In the genomic region with DNA sequence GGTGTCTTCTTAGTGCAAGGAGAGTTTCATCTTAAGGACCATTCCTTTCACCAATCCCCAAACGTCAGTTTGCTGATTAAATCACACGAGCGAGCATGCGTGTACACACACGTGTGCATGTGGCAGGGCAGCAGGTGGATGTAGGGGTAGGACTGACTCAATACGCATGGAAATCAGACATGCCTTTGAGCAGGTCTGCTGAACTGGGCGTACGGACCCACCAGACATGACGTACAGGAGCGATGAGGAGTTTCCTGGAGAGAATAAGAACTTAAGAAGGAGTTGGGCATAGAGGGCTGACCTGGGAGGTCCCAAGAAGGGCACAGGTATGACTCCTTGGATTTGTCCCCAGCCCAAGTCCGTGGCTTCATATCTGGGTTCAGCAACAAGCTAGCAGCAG, we compare ENCODE assay signal across 33 cellular contexts.
"Had no signal": no experiment of that assay in that cellular context is flagged by ENCODE, and none has a peak within 500 bp of the region (broad histone marks: within the 10 kb centered on the region; RNA-seq: fewer than 3 reads in every experiment).

No MANE protein-coding gene starts in this region.

- H3K27me3 ChIP-seq: ascending aorta, breast epithelium, cardiac muscle cell, heart right ventricle had no signal

- H3K27ac Mint-ChIP-seq: activated CD4-positive, alpha-beta memory T cell treated with anti-CD3 and anti-CD28 coated beads, Interleukin-2, amount 10 ng/mL, durations not matched to agents 7 days and 5 days; activated CD4-positive, alpha-beta T cell treated with anti-CD3 and anti-CD28 coated beads, Interleukin-2, amount 10 ng/mL, durations not matched to agents 7 days and 5 days; activated naive CD4-positive, alpha-beta T cell treated with anti-CD3 and anti-CD28 coated beads, Interleukin-2, amount 10 ng/mL, durations not matched to agents 7 days and 5 days; activated naive CD4-positive, alpha-beta T cell treated with anti-CD3 and anti-CD28 coated beads, Interleukin-2, amount 50 U/mL, for 72 hours; activated naive CD8-positive, alpha-beta T cell treated with anti-CD3 and anti-CD28 coated beads, Interleukin-2, amount 10 ng/mL, durations not matched to agents 7 days and 5 days; activated T-cell treated with anti-CD3 and anti-CD28 coated beads, Interleukin-2, amount 50 U/mL, for 24 hours; activated T-cell treated with anti-CD3 and anti-CD28 coated beads, Interleukin-2, amount 50 U/mL, for 72 hours; brain; dendritic cell treated with granulocyte-macrophage colony-stimulating factor and Interleukin-4, amounts not matched to agents 40 ng/mL and 50 ng/mL, for 4 days; WTC11 had no signal

- H3K27me3 Mint-ChIP-seq: dendritic cell treated with granulocyte-macrophage colony-stimulating factor and Interleukin-4, amounts not matched to agents 40 ng/mL and 50 ng/mL, for 4 days had no signal

- H3K9me3 Mint-ChIP-seq: activated CD4-positive, alpha-beta memory T cell treated with anti-CD3 and anti-CD28 coated beads, Interleukin-2, amount 10 ng/mL, durations not matched to agents 7 days and 5 days; activated CD4-positive, alpha-beta T cell treated with anti-CD3 and anti-CD28 coated beads, Interleukin-2, amount 10 ng/mL, durations not matched to agents 7 days and 5 days; activated naive CD4-positive, alpha-beta T cell treated with anti-CD3 and anti-CD28 coated beads, Interleukin-2, amount 10 ng/mL, durations not matched to agents 7 days and 5 days; activated naive CD8-positive, alpha-beta T cell treated with anti-CD3 and anti-CD28 coated beads, Interleukin-2, amount 10 ng/mL, durations not matched to agents 7 days and 5 days; activated T-cell treated with anti-CD3 and anti-CD28 coated beads, Interleukin-2, amount 50 U/mL, for 24 hours; activated T-cell treated with anti-CD3 and anti-CD28 coated beads, Interleukin-2, amount 50 U/mL, for 72 hours; dendritic cell treated with granulocyte-macrophage colony-stimulating factor and Interleukin-4, amounts not matched to agents 40 ng/mL and 50 ng/mL, for 4 days; WTC11 had no signal

- ATAC-seq: activated naive CD4-positive, alpha-beta T cell treated with anti-CD3 and anti-CD28 coated beads, Interleukin-2, amount 50 U/mL, for 72 hours; activated T-cell treated with anti-CD3 and anti-CD28 coated beads, Interleukin-2, amount 50 U/mL, for 72 hours; gastroesophageal sphincter; heart right ventricle; WTC11 had no signal

- H3K9me3 ChIP-seq: ascending aorta, breast epithelium, esophagus squamous epithelium, gastroesophageal sphincter, heart right ventricle had no signal

- H3K36me3 Mint-ChIP-seq: activated naive CD4-positive, alpha-beta T cell treated with anti-CD3 and anti-CD28 coated beads, Interleukin-2, amount 10 ng/mL, durations not matched to agents 7 days and 5 days; activated naive CD4-positive, alpha-beta T cell treated with anti-CD3 and anti-CD28 coated beads, Interleukin-2, amount 50 U/mL, for 72 hours; activated naive CD8-positive, alpha-beta T cell treated with anti-CD3 and anti-CD28 coated beads, Interleukin-2, amount 10 ng/mL, durations not matched to agents 7 days and 5 days; brain; WTC11 had no signal

- H3K4me1 Mint-ChIP-seq: activated CD4-positive, alpha-beta memory T cell treated with anti-CD3 and anti-CD28 coated beads, Interleukin-2, amount 10 ng/mL, durations not matched to agents 7 days and 5 days; activated CD4-positive, alpha-beta T cell treated with anti-CD3 and anti-CD28 coated beads, Interleukin-2, amount 10 ng/mL, durations not matched to agents 7 days and 5 days; activated naive CD4-positive, alpha-beta T cell treated with anti-CD3 and anti-CD28 coated beads, Interleukin-2, amount 10 ng/mL, durations not matched to agents 7 days and 5 days; activated naive CD8-positive, alpha-beta T cell treated with anti-CD3 and anti-CD28 coated beads, Interleukin-2, amount 10 ng/mL, durations not matched to agents 7 days and 5 days; brain; WTC11 had no signal

- H3K27ac ChIP-seq: ascending aorta, breast epithelium, cardiac muscle cell, coronary artery, dorsolateral prefrontal cortex, esophagus squamous epithelium, gastroesophageal sphincter, heart right ventricle, VCaP had no signal

- H3K36me3 ChIP-seq: ascending aorta, breast epithelium, cardiac muscle cell, esophagus squamous epithelium, gastroesophageal sphincter, heart right ventricle had no signal

- H3K4me3 ChIP-seq: ascending aorta, breast epithelium, cardiac muscle cell, coronary artery, dorsolateral prefrontal cortex, esophagus squamous epithelium, gastroesophageal sphincter, heart right ventricle had no signal

- H3K4me3 Mint-ChIP-seq: activated CD4-positive, alpha-beta memory T cell treated with anti-CD3 and anti-CD28 coated beads, Interleukin-2, amount 10 ng/mL, durations not matched to agents 7 days and 5 days; activated CD4-positive, alpha-beta T cell treated with anti-CD3 and anti-CD28 coated beads, Interleukin-2, amount 10 ng/mL, durations not matched to agents 7 days and 5 days; activated naive CD4-positive, alpha-beta T cell treated with anti-CD3 and anti-CD28 coated beads, Interleukin-2, amount 10 ng/mL, durations not matched to agents 7 days and 5 days; activated naive CD8-positive, alpha-beta T cell treated with anti-CD3 and anti-CD28 coated beads, Interleukin-2, amount 10 ng/mL, durations not matched to agents 7 days and 5 days; activated T-cell treated with anti-CD3 and anti-CD28 coated beads, Interleukin-2, amount 50 U/mL, for 24 hours; activated T-cell treated with anti-CD3 and anti-CD28 coated beads, Interleukin-2, amount 50 U/mL, for 72 hours; brain; dendritic cell treated with granulocyte-macrophage colony-stimulating factor and Interleukin-4, amounts not matched to agents 40 ng/mL and 50 ng/mL, for 4 days; WTC11 had no signal

- DNase-seq: activated CD4-positive, alpha-beta memory T cell treated with anti-CD3 and anti-CD28 coated beads, Interleukin-2, amount 10 ng/mL, durations not matched to agents 7 days and 5 days; activated CD4-positive, alpha-beta T cell treated with anti-CD3 and anti-CD28 coated beads for 1 hour; activated CD4-positive, alpha-beta T cell treated with anti-CD3 and anti-CD28 coated beads for 4 hours; activated CD4-positive, alpha-beta T cell treated with anti-CD3 and anti-CD28 coated beads, Interleukin-2, amount 10 ng/mL, durations not matched to agents 7 days and 5 days; activated CD4-positive, alpha-beta T cell treated with anti-CD3 and anti-CD28 coated beads, Interleukin-2, amount 50 U/mL, for 4 hours; activated CD8-positive, alpha-beta memory T cell treated with anti-CD3 and anti-CD28 coated beads, Interleukin-2, amount 50 U/mL, for 48 hours; activated gamma-delta T cell; activated naive CD4-positive, alpha-beta T cell; activated naive CD4-positive, alpha-beta T cell treated with anti-CD3 and anti-CD28 coated beads, Interleukin-2, amount 10 ng/mL, durations not matched to agents 7 days and 5 days; activated naive CD8-positive, alpha-beta T cell treated with anti-CD3 and anti-CD28 coated beads, Interleukin-2, amount 10 ng/mL, durations not matched to agents 7 days and 5 days; activated T-cell treated with anti-CD3 and anti-CD28 coated beads for 4 hours; activated T-cell treated with anti-CD3 and anti-CD28 coated beads, Interleukin-2, amount 50 U/mL, for 24 hours; activated T-cell treated with anti-CD3 and anti-CD28 coated beads, Interleukin-2, amount 50 U/mL, for 72 hours; central memory CD4-positive, alpha-beta T cell; cerebellar nuclear complex; dorsolateral prefrontal cortex; effector memory CD4-positive, alpha-beta T cell; erythroblast; esophagus squamous epithelium; foreskin melanocyte; heart right ventricle; T-helper 1 cell; T-helper 2 cell had no signal

- H3K4me1 ChIP-seq: ascending aorta, breast epithelium, esophagus squamous epithelium, gastroesophageal sphincter, heart right ventricle had no signal
